ENCODE assay signal across 19 cellular contexts in the genomic region with DNA sequence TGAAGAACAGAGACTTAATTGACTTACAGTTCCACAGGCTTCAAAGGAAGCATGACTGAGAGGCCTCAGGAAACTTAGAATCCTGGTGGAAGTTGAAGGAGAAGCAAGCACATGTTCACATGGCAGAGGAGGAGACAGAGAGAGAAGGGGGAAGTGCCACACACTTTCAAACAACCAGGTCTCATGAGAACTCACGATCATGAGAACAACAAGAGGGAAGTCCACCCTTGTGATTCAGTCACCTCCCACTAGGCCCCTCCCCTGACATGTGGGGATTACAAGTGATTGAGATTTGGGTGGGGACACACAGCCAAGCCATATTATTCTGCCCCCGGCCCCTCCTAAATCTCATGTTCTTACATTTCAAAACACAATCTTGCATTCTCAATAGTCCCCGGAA.
"Had no signal": no experiment of that assay in that cellular context is flagged by ENCODE, and none has a peak within 500 bp of the region (broad histone marks: within the 10 kb centered on the region; RNA-seq: fewer than 3 reads in every experiment).

No MANE protein-coding gene starts in this region.

- ATAC-seq: activated naive CD8-positive, alpha-beta T cell treated with anti-CD3 and anti-CD28 coated beads, Interleukin-2, amount 50 U/mL, for 24 hours; lower lobe of right lung had no signal

- H3K36me3 ChIP-seq: lower lobe of right lung, right atrium auricular region, thyroid gland had no signal

- H3K4me1 ChIP-seq: prostate gland had no signal

- DNase-seq: activated CD4-positive, alpha-beta T cell treated with anti-CD3 and anti-CD28 coated beads for 4 hours; activated CD4-positive, alpha-beta T cell treated with anti-CD3 and anti-CD28 coated beads, Interleukin-2, amount 50 U/mL, for 48 hours; activated CD4-positive, CD25-positive, alpha-beta regulatory T cell; activated gamma-delta T cell; activated naive CD4-positive, alpha-beta T cell treated with anti-CD3 and anti-CD28 coated beads, Interleukin-2, amount 50 U/mL, for 16 hours; activated naive CD8-positive, alpha-beta T cell treated with anti-CD3 and anti-CD28 coated beads, Interleukin-2, amount 50 U/mL, for 24 hours; cortex of kidney; kidney; lower lobe of right lung; natural killer cell; stimulated activated CD4-positive, alpha-beta T cell treated with anti-CD3 and anti-CD28 coated beads, Interleukin-12 subunit alpha, Interleukin-12 subunit beta, amount 100 ng/mL, for 4 hours; stimulated activated CD4-positive, alpha-beta T cell treated with anti-CD3 and anti-CD28 coated beads, Interleukin-4, amount 100 ng/mL, for 4 hours; substantia nigra; T1000; thyroid gland had no signal

- H3K9me3 ChIP-seq: prostate gland, thyroid gland had no signal

- H3K4me3 Mint-ChIP-seq: activated naive CD8-positive, alpha-beta T cell treated with anti-CD3 and anti-CD28 coated beads, Interleukin-2, amount 50 U/mL, for 24 hours; natural killer cell; stimulated activated naive CD8-positive, alpha-beta T cell treated with anti-CD3 and anti-CD28 coated beads, Interleukin-15, Interleukin-2, amounts not matched to agents 100 ng/mL and 50 ng/mL, for 24 hours had no signal

- H3K27ac ChIP-seq: lower lobe of right lung, prostate gland, right atrium auricular region, thyroid gland had no signal

- FAIRE-seq: endometrium, kidney had no signal

- H3K27me3 Mint-ChIP-seq: activated naive CD8-positive, alpha-beta T cell treated with anti-CD3 and anti-CD28 coated beads, Interleukin-2, amount 50 U/mL, for 24 hours; stimulated activated naive CD8-positive, alpha-beta T cell treated with anti-CD3 and anti-CD28 coated beads, Interleukin-15, Interleukin-2, amounts not matched to agents 100 ng/mL and 50 ng/mL, for 24 hours had no signal

- H3K27ac Mint-ChIP-seq: activated naive CD8-positive, alpha-beta T cell treated with anti-CD3 and anti-CD28 coated beads, Interleukin-2, amount 50 U/mL, for 24 hours; stimulated activated naive CD8-positive, alpha-beta T cell treated with anti-CD3 and anti-CD28 coated beads, Interleukin-15, Interleukin-2, amounts not matched to agents 100 ng/mL and 50 ng/mL, for 24 hours had no signal

- H3K4me3 ChIP-seq: lower lobe of right lung, prostate gland, right atrium auricular region, thyroid gland had no signal

- H3K27me3 ChIP-seq: right atrium auricular region, thyroid gland had no signal
